In the genomic region with DNA sequence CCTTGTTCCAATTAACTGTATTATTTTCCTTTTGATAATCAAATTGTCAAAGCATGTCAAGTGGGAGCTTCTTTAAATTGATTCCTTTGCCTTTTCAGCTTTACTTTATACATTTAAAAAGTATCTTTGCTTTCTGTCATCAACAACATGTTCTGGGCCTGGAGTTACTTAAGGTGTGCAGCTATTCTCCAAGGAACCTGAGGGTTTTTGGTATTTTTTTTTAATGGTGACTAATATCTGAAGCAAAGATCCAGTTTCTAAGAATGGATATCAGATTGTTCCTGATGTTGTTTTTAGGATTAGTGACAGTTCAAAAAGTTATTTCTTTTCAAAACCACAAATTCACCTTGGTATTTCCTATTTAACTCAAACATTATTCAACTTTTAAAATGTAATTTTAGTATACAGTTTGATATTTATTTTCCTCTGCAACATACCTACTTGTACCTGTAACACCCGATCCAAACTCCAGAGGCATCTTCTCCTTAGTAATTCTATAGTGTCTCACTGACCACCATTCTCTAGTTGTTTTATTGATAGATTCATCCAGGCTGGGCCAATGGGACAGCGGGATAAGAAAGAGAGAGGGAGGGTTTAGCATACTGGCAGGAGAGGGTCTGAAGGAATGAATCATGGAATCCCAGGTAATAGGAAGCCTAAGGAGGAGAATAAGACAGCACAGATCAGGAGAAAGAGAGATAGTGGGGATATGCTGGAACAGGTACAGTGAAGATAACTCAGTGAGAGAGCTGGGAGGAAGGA, we compare ENCODE assay signal across 16 cellular contexts. TPM values are rescaled to one million over a fixed set of nuclear protein-coding genes. Genes with fewer than 3 reads are reported as not detected.
DNase-seq lines count a peak whose midpoint lies in the region; ATAC-seq, FAIRE-seq and TF ChIP-seq lines count a peak whose summit lies in the region.
"Had no signal": no experiment of that assay in that cellular context is flagged by ENCODE, and none has a peak within 500 bp of the region (broad histone marks: within the 10 kb centered on the region; RNA-seq: fewer than 3 reads in every experiment).

No MANE protein-coding gene starts in this region.

- no peaks in the 10 kb centered on the region for H3K27me3 ChIP-seq in CD4-positive, CD25-positive, alpha-beta regulatory T cell (ENCODE audit: control insufficient read depth, insufficient read depth, low read length)
- H3K27me3 ChIP-seq in DOHH2 (ENCODE audit: control insufficient read depth, low read length) (no peaks in the 10 kb centered on the region), mesenchymal stem cell (ENCODE audit: control insufficient read depth in 1 of 2, insufficient read depth in 1 of 2, low read length in 2 of 2) (peaks cover 0 to 5% of the 10 kb centered on the region in 2 experiments)

- no peaks in the 10 kb centered on the region for H3K36me3 Mint-ChIP-seq in CD4-positive, CD25-positive, alpha-beta regulatory T cell
- no peaks in the 10 kb centered on the region for H3K36me3 Mint-ChIP-seq in brain

- peak overlapping the region; percentile 2 to 71 (median 62) for H3K4me3 Mint-ChIP-seq in CD4-positive, CD25-positive, alpha-beta regulatory T cell
- H3K4me3 Mint-ChIP-seq in brain: peak overlapping the region in 3 of 5 experiments; percentile 10 to 76 (median 11)
- H3K4me3 Mint-ChIP-seq: H9 had no signal

- H4K20me1 ChIP-seq in DOHH2 (ENCODE audit: control insufficient read depth, insufficient read depth, low read depth, low read length): peaks cover 1% of the 10 kb centered on the region; the same call in 1 of the 2 replicates

- H4K8ac ChIP-seq in mesenchymal stem cell (ENCODE audit: low read length): no peak overlapping the region

- peaks cover 13% of the 10 kb centered on the region for H3K79me2 ChIP-seq in DOHH2 (ENCODE audit: control insufficient read depth, low read length)

- peak overlapping the region; percentile 77 to 91 (median 83) for H3K27ac Mint-ChIP-seq in CD4-positive, CD25-positive, alpha-beta regulatory T cell
- peak overlapping the region in 4 of 5 experiments; percentile 14 to 60 (median 28) for H3K27ac Mint-ChIP-seq in brain
- H3K27ac Mint-ChIP-seq: H9 had no signal

- no peak overlapping the region for H2AK5ac ChIP-seq in mesenchymal stem cell (ENCODE audit: low read length, severe bottlenecking)

- peak overlapping the region; percentile 23 for H3K9ac ChIP-seq in mesenchymal stem cell (ENCODE audit: low read length)

- no peaks in the 10 kb centered on the region for H3K79me1 ChIP-seq in mesenchymal stem cell (replicated peaks; ENCODE audit: low read length, poor library complexity, severe bottlenecking)

- intact Hi-C loops in left colon (cut with DNase I, micrococcal nuclease): no loop called here

- 90% methylated on average over 2 of the region's 2 CpGs for WGBS in mesenchymal stem cell

- no peak overlapping the region for H3K23ac ChIP-seq in mesenchymal stem cell (ENCODE audit: low read length in 2 of 2)

- H3K14ac ChIP-seq in mesenchymal stem cell (ENCODE audit: low read length in 2 of 2): no peak overlapping the region

- no peak overlapping the region for H2AFZ ChIP-seq in mesenchymal stem cell (ENCODE audit: low read depth, low read length)

- no peak overlapping the region for H3K27ac ChIP-seq in CD4-positive, CD25-positive, alpha-beta regulatory T cell (ENCODE audit: insufficient read depth, low read length, poor library complexity, severe bottlenecking)
- H3K27ac ChIP-seq in DOHH2 (ENCODE audit: low read depth, low read length) (no peak overlapping the region), mesenchymal stem cell (ENCODE audit: low read length, poor library complexity, severe bottlenecking) (no peak overlapping the region)
- H3K27ac ChIP-seq: HL-60 had no signal

- H3K9me2 ChIP-seq in DOHH2 (replicated peaks; ENCODE audit: control insufficient read depth, low read length): no peaks in the 10 kb centered on the region

- no peak overlapping the region for H2BK15ac ChIP-seq in mesenchymal stem cell (ENCODE audit: low read depth, poor library complexity, severe bottlenecking)

- H3K9me3 Mint-ChIP-seq in CD4-positive, CD25-positive, alpha-beta regulatory T cell: no peaks in the 10 kb centered on the region
- H3K9me3 Mint-ChIP-seq in brain: no peaks in the 10 kb centered on the region
- H3K9me3 Mint-ChIP-seq: H9 had no signal

- no peaks in the 10 kb centered on the region for H3F3A ChIP-seq in DOHH2 (ENCODE audit: control insufficient read depth, insufficient read depth)

- H3K18ac ChIP-seq in mesenchymal stem cell (ENCODE audit: low read depth in 1 of 2, low read length in 2 of 2): no peak overlapping the region

- no peaks in the 10 kb centered on the region for H3K36me3 ChIP-seq in CD4-positive, CD25-positive, alpha-beta regulatory T cell (ENCODE audit: control insufficient read depth, insufficient read depth, low read length)
- H3K36me3 ChIP-seq in DOHH2 (ENCODE audit: control insufficient read depth, low read length) (peaks cover 4% of the 10 kb centered on the region), mesenchymal stem cell (ENCODE audit: control insufficient read depth in 1 of 2, insufficient read depth in 2 of 2, low read depth in 1 of 2, low read length in 2 of 2) (peaks cover 0 to 5% of the 10 kb centered on the region in 2 experiments)

- no peak overlapping the region for H2BK120ac ChIP-seq in mesenchymal stem cell (ENCODE audit: low read depth, low read length)

- H3K4me1 Mint-ChIP-seq in CD4-positive, CD25-positive, alpha-beta regulatory T cell: peaks cover 0 to 45% (median 27%) of the 10 kb centered on the region in 4 donors
- peaks cover 17% of the 10 kb centered on the region for H3K4me1 Mint-ChIP-seq in brain

- H3K4me3 ChIP-seq in CD4-positive, CD25-positive, alpha-beta regulatory T cell (ENCODE audit: low read depth, low read length): no peak overlapping the region
- H3K4me3 ChIP-seq in DOHH2 (ENCODE audit: low read length): no peak overlapping the region
- no peak overlapping the region for H3K4me3 ChIP-seq in mesenchymal stem cell (ENCODE audit: insufficient read depth in 1 of 2, low read depth in 1 of 2, low read length in 2 of 2)

- peaks cover 23% of the 10 kb centered on the region for H3K4me1 ChIP-seq in CD4-positive, CD25-positive, alpha-beta regulatory T cell (ENCODE audit: control insufficient read depth, insufficient read depth, low read length, poor library complexity, severe bottlenecking)
- H3K4me1 ChIP-seq in DOHH2 (ENCODE audit: control insufficient read depth, low read length): peaks cover 48% of the 10 kb centered on the region
- peaks cover 14% of the 10 kb centered on the region for H3K4me1 ChIP-seq in mesenchymal stem cell (ENCODE audit: control insufficient read depth, insufficient read depth, low read depth, low read length)

- H2BK12ac ChIP-seq in mesenchymal stem cell (ENCODE audit: low read length in 2 of 2): no peak overlapping the region

- no peak for DNase-seq in CD4-positive, CD25-positive, alpha-beta regulatory T cell
- no peak for DNase-seq in mesenchymal stem cell
- DNase-seq in activated CD4-positive, CD25-positive, alpha-beta regulatory T cell (lab: John Stamatoyannopoulos, UW): no peak
- DNase-seq in frontal cortex (ENCODE audit: low spot score in 2 of 2): no peak
- DNase-seq in left colon: no peak
- DNase-seq: COR-L47, left cardiac atrium, NCI-H2029 treated with DMSO at 0.1 percent for 48 hours, NCI-H774, occipital lobe, SHP77 treated with DMSO at 0.1 percent for 48 hours had no signal

- no peak for FAIRE-seq in frontal cortex (lab: Jason Lieb, UNC)

- H3K4ac ChIP-seq in mesenchymal stem cell (ENCODE audit: low read depth in 1 of 2, low read length in 2 of 2): no peak overlapping the region

- H3K4me2 ChIP-seq in DOHH2 (ENCODE audit: low read length) (peak overlapping the region; percentile 23), mesenchymal stem cell (ENCODE audit: low read length, poor library complexity, severe bottlenecking) (no peak overlapping the region)

- no peaks in the 10 kb centered on the region for H3K9me3 ChIP-seq in CD4-positive, CD25-positive, alpha-beta regulatory T cell (ENCODE audit: control insufficient read depth in 2 of 2, low read length in 2 of 2)
- no peaks in the 10 kb centered on the region for H3K9me3 ChIP-seq in DOHH2 (ENCODE audit: control insufficient read depth, insufficient read depth, low read length)
- H3K9me3 ChIP-seq in mesenchymal stem cell (ENCODE audit: control insufficient read depth, low read length): no peaks in the 10 kb centered on the region

- ATAC-seq in CD4-positive, CD25-positive, alpha-beta regulatory T cell (ENCODE audit: low read depth in 2 of 2): no peak
- ATAC-seq in HG03139 (IDR thresholded peaks at IDR 0.05; ENCODE audit: unreplicated experiment): no peak
- ATAC-seq in left colon: no peak
- ATAC-seq: left cardiac atrium had no signal

- TF ChIP-seq CTCF in DOHH2 (IDR thresholded peaks at IDR 0.05; ENCODE audit: low read depth, low read length, poor library complexity, severe bottlenecking): no peak
- TF ChIP-seq CTCF in brain (conservative IDR thresholded peaks at IDR 0.05): no peak

- no peak overlapping the region for H2BK5ac ChIP-seq in mesenchymal stem cell (ENCODE audit: low read depth, low read length, poor library complexity, severe bottlenecking)

- H3K27me3 Mint-ChIP-seq in CD4-positive, CD25-positive, alpha-beta regulatory T cell: no peaks in the 10 kb centered on the region
- H3K27me3 Mint-ChIP-seq in brain: peaks cover 19% of the 10 kb centered on the region

- H4K91ac ChIP-seq in mesenchymal stem cell (ENCODE audit: low read length): no peak overlapping the region

RNA-seq across cellular contexts. Expression of a gene that starts 3.1 kb away (rescaled TPM):
- total RNA-seq in CD4-positive, CD25-positive, alpha-beta regulatory T cell: 3.2 TPM
- polyA plus RNA-seq in CD4-positive, CD25-positive, alpha-beta regulatory T cell: under 1 TPM; 0.10 to 0.32 (median 0.11) TPM
- polyA plus RNA-seq in brain (ENCODE audit: insufficient read depth, low read depth, low replicate concordance): 3.3 TPM
- 3.3 TPM for polyA plus RNA-seq in mesenchymal stem cell (2013, experiment 1 of 2)
- 3.6 TPM for polyA plus RNA-seq in mesenchymal stem cell (2013, experiment 2 of 2)
- total RNA-seq in frontal cortex: not detected
- total RNA-seq in left colon: 1 to 10 TPM; 2.0 to 2.5 TPM

RNA-seq across cellular contexts. Expression of a gene that starts 3.4 kb away (rescaled TPM):
- 139 TPM for total RNA-seq in CD4-positive, CD25-positive, alpha-beta regulatory T cell
- polyA plus RNA-seq in CD4-positive, CD25-positive, alpha-beta regulatory T cell: 10 to 100 TPM; 12.4 to 16.5 (median 15.0) TPM
- polyA plus RNA-seq in brain (ENCODE audit: insufficient read depth, low read depth, low replicate concordance): 22.3 TPM
- polyA plus RNA-seq in mesenchymal stem cell (2013, experiment 1 of 2): 23.6 TPM
- 24.0 TPM for polyA plus RNA-seq in mesenchymal stem cell (2013, experiment 2 of 2)
- 13.9 TPM for total RNA-seq in frontal cortex
- total RNA-seq in left colon: 10 to 100 TPM; 70.8 to 97.3 TPM

RNA-seq across cellular contexts. Expression of a gene that starts 16.2 kb away (rescaled TPM):
- total RNA-seq in CD4-positive, CD25-positive, alpha-beta regulatory T cell: 79.9 TPM
- 10 to 100 TPM; 46.1 to 63.1 (median 60.5) TPM for polyA plus RNA-seq in CD4-positive, CD25-positive, alpha-beta regulatory T cell
- 125 TPM for polyA plus RNA-seq in brain (ENCODE audit: insufficient read depth, low read depth, low replicate concordance)
- polyA plus RNA-seq in mesenchymal stem cell (2013, experiment 1 of 2): 29.6 TPM
- polyA plus RNA-seq in mesenchymal stem cell (2013, experiment 2 of 2): 28.8 TPM
- 16.3 TPM for total RNA-seq in frontal cortex
- 10 to 100 TPM; 34.4 to 40.8 TPM for total RNA-seq in left colon

RNA-seq across cellular contexts. Expression of a gene that starts 27.5 kb away (rescaled TPM):
- 0.22 TPM for total RNA-seq in CD4-positive, CD25-positive, alpha-beta regulatory T cell
- under 1 TPM in 1 of 4 donors, not detected in 3; 0.02 TPM for polyA plus RNA-seq in CD4-positive, CD25-positive, alpha-beta regulatory T cell
- 6.4 TPM for polyA plus RNA-seq in brain (ENCODE audit: insufficient read depth, low read depth, low replicate concordance)
- 13.6 TPM for polyA plus RNA-seq in mesenchymal stem cell (2013, experiment 1 of 2)
- 12.7 TPM for polyA plus RNA-seq in mesenchymal stem cell (2013, experiment 2 of 2)
- total RNA-seq in frontal cortex: 9.8 TPM
- 10 to 100 TPM; 11.7 to 13.2 TPM for total RNA-seq in left colon

RNA-seq across cellular contexts. Expression of a gene that starts 58.3 kb away (rescaled TPM):
- not detected for total RNA-seq in CD4-positive, CD25-positive, alpha-beta regulatory T cell
- not detected for polyA plus RNA-seq in CD4-positive, CD25-positive, alpha-beta regulatory T cell
- 11.6 TPM for polyA plus RNA-seq in brain (ENCODE audit: insufficient read depth, low read depth, low replicate concordance)
- 51.4 TPM for polyA plus RNA-seq in mesenchymal stem cell (2013, experiment 1 of 2)
- polyA plus RNA-seq in mesenchymal stem cell (2013, experiment 2 of 2): 48.4 TPM
- total RNA-seq in frontal cortex (2.9 TPM), left colon (10 to 100 TPM; 12.8 to 17.4 TPM)
